In genomic region chr4:10347281-10347795, GRCh38 we compare ENCODE assay signal across 23 cellular contexts.
"Had no signal": no experiment of that assay in that cellular context is flagged by ENCODE, and none has a peak within 500 bp of the region (broad histone marks: within the 10 kb centered on the region; RNA-seq: fewer than 3 reads in every experiment).

No MANE protein-coding gene starts in this region.

- FAIRE-seq: bronchial epithelial cell had no signal

- H3K36me3 ChIP-seq: Peyer's patch had no signal

- H3K4me1 ChIP-seq: Peyer's patch had no signal

- H3K4me3 ChIP-seq: Peyer's patch had no signal

- H3K27ac ChIP-seq: Peyer's patch had no signal

- ATAC-seq: activated CD8-positive, alpha-beta memory T cell treated with anti-CD3 and anti-CD28 coated beads, Interleukin-2, amount 10 ng/mL, durations not matched to agents 7 days and 5 days; T-helper 17 cell; WTC11 had no signal

- H3K27me3 ChIP-seq: Peyer's patch had no signal

- H3K9me3 ChIP-seq: Peyer's patch had no signal

- DNase-seq: activated CD4-positive, alpha-beta T cell treated with anti-CD3 and anti-CD28 coated beads for 48 hours; activated CD4-positive, alpha-beta T cell treated with anti-CD3 and anti-CD28 coated beads, Interleukin-2, amount 50 U/mL, for 48 hours; activated CD4-positive, CD25-positive, alpha-beta regulatory T cell treated with anti-CD3 and anti-CD28 coated beads, Interleukin-2, amount 50 U/mL, for 72 hours; activated CD8-positive, alpha-beta memory T cell treated with anti-CD3 and anti-CD28 coated beads, Interleukin-2, amount 10 ng/mL, durations not matched to agents 7 days and 5 days; activated effector memory CD4-positive, alpha-beta T cell treated with Interleukin-2 at 50 U/mL for 16 hours; activated naive CD4-positive, alpha-beta T cell; activated T-cell treated with anti-CD3 and anti-CD28 coated beads, Interleukin-2, amount 50 U/mL, for 24 hours; aorta; central memory CD4-positive, alpha-beta T cell; KG1; MM.1S; NCI-H1105; NCI-H1436; NCI-H187; NCI-H2081; NCI-H510A treated with DMSO at 0.1 percent for 48 hours; NCI-H69; Peyer's patch; SHP77 treated with DMSO at 0.1 percent for 48 hours; T-helper 17 cell; T-helper 9 cell had no signal
